11 cellular contexts compared by ENCODE assay signal in genomic region chr1:165543651-165544452, GRCh38. TPM values are rescaled to one million over a fixed set of nuclear protein-coding genes. Genes with fewer than 3 reads are reported as not detected.
DNase-seq lines count a peak whose midpoint lies in the region; ATAC-seq and TF ChIP-seq lines count a peak whose summit lies in the region.
"Had no signal": no experiment of that assay in that cellular context is flagged by ENCODE, and none has a peak within 500 bp of the region (broad histone marks: within the 10 kb centered on the region; RNA-seq: fewer than 3 reads in every experiment).

Gene LRRC52 (plus strand): TSS chr1:165544000. CDS start chr1:165544297, 297 bp downstream.

- TF ChIP-seq CTCF in left ventricle myocardium inferior (IDR thresholded peaks at IDR 0.05; ENCODE audit: borderline replicate concordance), result peak; percentile 36

- H3K27ac ChIP-seq in HUES48 (ENCODE audit: low read depth, low read length), result no peak within 1 kb of the TSS
- peak within 1 kb of the TSS; percentile 75 for H3K27ac ChIP-seq in left ventricle myocardium inferior (replicated peaks)

- no peak for ATAC-seq in HG02840 (IDR thresholded peaks at IDR 0.05; ENCODE audit: low FRiP score, unreplicated experiment)
- ATAC-seq in GM18519 (IDR thresholded peaks at IDR 0.05; ENCODE audit: low FRiP score, unreplicated experiment), result no peak
- ATAC-seq in GM18498 (IDR thresholded peaks at IDR 0.05; ENCODE audit: unreplicated experiment), result no peak

- H3K4me1 ChIP-seq in HUES48 (ENCODE audit: control insufficient read depth, insufficient read depth, low read length) (peaks cover 12% of the 10 kb centered on the region), left ventricle myocardium inferior (peaks cover 42% of the 10 kb centered on the region)

- H3K9me3 ChIP-seq in HUES48 (ENCODE audit: control insufficient read depth, insufficient read depth, low read length) (no peaks in the 10 kb centered on the region), left ventricle myocardium inferior (replicated peaks) (no peaks in the 10 kb centered on the region)

- peaks cover 12% of the 10 kb centered on the region for H3K27me3 ChIP-seq in HUES48 (ENCODE audit: control insufficient read depth, insufficient read depth, low read length)
- no peaks in the 10 kb centered on the region for H3K27me3 ChIP-seq in left ventricle myocardium inferior (ENCODE audit: low read depth)

- peak; percentile 5 for DNase-seq in NCI-H748 treated with DMSO at 0.1 percent for 48 hours (lab: John Stamatoyannopoulos, UW)
- peak; percentile 81 for DNase-seq in left ventricle myocardium inferior
- peak; percentile 58 for DNase-seq in retina
- no peak for DNase-seq in NOMO-1 treated with dmso at 0.1 percent for 144 hours (lab: John Stamatoyannopoulos, UW; ENCODE audit: unreplicated experiment)

- H3K9ac ChIP-seq in HUES48 (ENCODE audit: low read depth, low read length), result no peak within 1 kb of the TSS

- intact Hi-C loops in left ventricle myocardium inferior (cut with micrococcal nuclease), result no loop called here

- H3K4me3 ChIP-seq in HUES48 (ENCODE audit: low read depth, low read length), result 0 out of 2 replicates have a peak within 1 kb of the TSS, but pooled peaks have one; percentile 19
- H3K4me3 ChIP-seq in left ventricle myocardium inferior, result no peak within 1 kb of the TSS

- H3K36me3 ChIP-seq in HUES48 (ENCODE audit: control insufficient read depth, insufficient read depth, low read length) (no peaks in the 10 kb centered on the region), left ventricle myocardium inferior (no peaks in the 10 kb centered on the region)

RNA-seq across cellular contexts. Expression of gene LRRC52, which starts in this region (rescaled TPM):
- 1.8 TPM for total RNA-seq in left ventricle myocardium inferior
- total RNA-seq: activated naive CD4-positive, alpha-beta T cell treated with anti-CD3 and anti-CD28 coated beads, Interleukin-2, amount 50 U/mL, for 72 hours; subcutaneous adipose tissue; T-helper 1 cell treated with Interleukin-12 subunit alpha and Interleukin-12 subunit beta and Interleukin-4 antibody, amounts not matched to agents 30 ng/mL and 1 ng/mL, for 36 hours had no signal
